Comparison of ENCODE assay signal across 27 cellular contexts in genomic region chr22:36102995-36103394, GRCh38.
"Had no signal": no experiment of that assay in that cellular context is flagged by ENCODE, and none has a peak within 500 bp of the region (broad histone marks: within the 10 kb centered on the region; RNA-seq: fewer than 3 reads in every experiment).

No MANE protein-coding gene starts in this region.

- H3K36me3 ChIP-seq: ascending aorta had no signal

- H3K4me1 Mint-ChIP-seq: activated CD8-positive, alpha-beta memory T cell treated with anti-CD3 and anti-CD28 coated beads, Interleukin-2, amount 10 ng/mL, durations not matched to agents 7 days and 5 days; activated naive CD8-positive, alpha-beta T cell treated with anti-CD3 and anti-CD28 coated beads, Interleukin-2, amount 50 U/mL, for 24 hours; central memory CD8-positive, alpha-beta T cell; WTC11 had no signal

- DNase-seq: activated CD4-positive, alpha-beta T cell treated with anti-CD3 and anti-CD28 coated beads for 48 hours; activated CD4-positive, alpha-beta T cell treated with anti-CD3 and anti-CD28 coated beads, Interleukin-2, amount 50 U/mL, for 4 hours; activated CD4-positive, CD25-positive, alpha-beta regulatory T cell treated with anti-CD3 and anti-CD28 coated beads, Interleukin-2, amount 50 U/mL, for 72 hours; activated CD8-positive, alpha-beta memory T cell treated with anti-CD3 and anti-CD28 coated beads, Interleukin-2, amount 10 ng/mL, durations not matched to agents 7 days and 5 days; activated effector memory CD4-positive, alpha-beta T cell treated with anti-CD3 and anti-CD28 coated beads, Interleukin-2, amount 50 U/mL, for 16 hours; activated naive CD4-positive, alpha-beta T cell treated with Interleukin-2 at 50 U/mL for 16 hours; activated naive CD8-positive, alpha-beta T cell treated with anti-CD3 and anti-CD28 coated beads, Interleukin-2, amount 50 U/mL, for 24 hours; activated T-cell treated with anti-CD3 and anti-CD28 coated beads, Interleukin-2, amount 50 U/mL, for 24 hours; amniotic stem cell; body of pancreas; MM.1S; NCI-H1105; NCI-H1436; NCI-H1694 treated with DMSO at 0.1 percent for 48 hours; NCI-H2029 treated with DMSO at 0.1 percent for 48 hours; NCI-H510A treated with DMSO at 0.1 percent for 48 hours; NCI-H69; NK-92 treated with Interleukin-12 subunit alpha and Interleukin-12 subunit beta, amount 100 ng/mL, for 24 hours; PC-9; SHP77 treated with DMSO at 0.1 percent for 48 hours; T-helper 17 cell; T-helper 9 cell had no signal

- H3K27me3 ChIP-seq: ascending aorta, body of pancreas had no signal

- H3K4me3 Mint-ChIP-seq: activated CD8-positive, alpha-beta memory T cell treated with anti-CD3 and anti-CD28 coated beads, Interleukin-2, amount 10 ng/mL, durations not matched to agents 7 days and 5 days; activated naive CD8-positive, alpha-beta T cell treated with anti-CD3 and anti-CD28 coated beads, Interleukin-2, amount 50 U/mL, for 24 hours; activated T-cell treated with anti-CD3 and anti-CD28 coated beads, Interleukin-2, amount 50 U/mL, for 24 hours; activated T-helper 1 cell treated with anti-CD3 and anti-CD28 coated beads, Interleukin-12 subunit alpha, Interleukin-12 subunit beta, Interleukin-2, Interleukin-4 antibody, amounts not matched to agents 30 ng/mL and 10 ng/mL and 1 ng/mL, durations not matched to agents 14 hours and 24 hours and 36 hours; central memory CD8-positive, alpha-beta T cell; T-helper 17 cell; WTC11 had no signal

- H3K4me1 ChIP-seq: ascending aorta, body of pancreas had no signal

- H3K36me3 Mint-ChIP-seq: activated CD8-positive, alpha-beta memory T cell treated with anti-CD3 and anti-CD28 coated beads, Interleukin-2, amount 10 ng/mL, durations not matched to agents 7 days and 5 days; activated naive CD4-positive, alpha-beta T cell treated with anti-CD3 and anti-CD28 coated beads, Interleukin-2, amount 50 U/mL, for 72 hours had no signal

- H3K4me2 ChIP-seq: PC-9 had no signal

- H3K4me3 ChIP-seq: ascending aorta, body of pancreas, PC-9 had no signal

- ATAC-seq: activated CD8-positive, alpha-beta memory T cell treated with anti-CD3 and anti-CD28 coated beads, Interleukin-2, amount 10 ng/mL, durations not matched to agents 7 days and 5 days; activated naive CD4-positive, alpha-beta T cell treated with anti-CD3 and anti-CD28 coated beads, Interleukin-2, amount 50 U/mL, for 72 hours; activated naive CD8-positive, alpha-beta T cell treated with anti-CD3 and anti-CD28 coated beads, Interleukin-2, amount 50 U/mL, for 24 hours; body of pancreas; T-helper 17 cell; WTC11 had no signal

- H3K9me3 ChIP-seq: ascending aorta, body of pancreas had no signal

- H3K9me3 Mint-ChIP-seq: activated naive CD4-positive, alpha-beta T cell treated with anti-CD3 and anti-CD28 coated beads, Interleukin-2, amount 50 U/mL, for 72 hours; activated naive CD8-positive, alpha-beta T cell treated with anti-CD3 and anti-CD28 coated beads, Interleukin-2, amount 50 U/mL, for 24 hours; activated T-cell treated with anti-CD3 and anti-CD28 coated beads, Interleukin-2, amount 50 U/mL, for 24 hours; activated T-helper 1 cell treated with anti-CD3 and anti-CD28 coated beads, Interleukin-12 subunit alpha, Interleukin-12 subunit beta, Interleukin-2, Interleukin-4 antibody, amounts not matched to agents 30 ng/mL and 10 ng/mL and 1 ng/mL, durations not matched to agents 14 hours and 24 hours and 36 hours; central memory CD8-positive, alpha-beta T cell had no signal

- H3K27ac Mint-ChIP-seq: activated CD8-positive, alpha-beta memory T cell treated with anti-CD3 and anti-CD28 coated beads, Interleukin-2, amount 10 ng/mL, durations not matched to agents 7 days and 5 days; activated naive CD4-positive, alpha-beta T cell treated with anti-CD3 and anti-CD28 coated beads, Interleukin-2, amount 50 U/mL, for 72 hours; activated naive CD8-positive, alpha-beta T cell treated with anti-CD3 and anti-CD28 coated beads, Interleukin-2, amount 50 U/mL, for 24 hours; activated T-cell treated with anti-CD3 and anti-CD28 coated beads, Interleukin-2, amount 50 U/mL, for 24 hours; activated T-helper 1 cell treated with anti-CD3 and anti-CD28 coated beads, Interleukin-12 subunit alpha, Interleukin-12 subunit beta, Interleukin-2, Interleukin-4 antibody, amounts not matched to agents 30 ng/mL and 10 ng/mL and 1 ng/mL, durations not matched to agents 14 hours and 24 hours and 36 hours; T-helper 17 cell; WTC11 had no signal

- H3K27ac ChIP-seq: ascending aorta, body of pancreas, PC-9 had no signal
